8 cellular contexts compared by ENCODE assay signal in the genomic region with DNA sequence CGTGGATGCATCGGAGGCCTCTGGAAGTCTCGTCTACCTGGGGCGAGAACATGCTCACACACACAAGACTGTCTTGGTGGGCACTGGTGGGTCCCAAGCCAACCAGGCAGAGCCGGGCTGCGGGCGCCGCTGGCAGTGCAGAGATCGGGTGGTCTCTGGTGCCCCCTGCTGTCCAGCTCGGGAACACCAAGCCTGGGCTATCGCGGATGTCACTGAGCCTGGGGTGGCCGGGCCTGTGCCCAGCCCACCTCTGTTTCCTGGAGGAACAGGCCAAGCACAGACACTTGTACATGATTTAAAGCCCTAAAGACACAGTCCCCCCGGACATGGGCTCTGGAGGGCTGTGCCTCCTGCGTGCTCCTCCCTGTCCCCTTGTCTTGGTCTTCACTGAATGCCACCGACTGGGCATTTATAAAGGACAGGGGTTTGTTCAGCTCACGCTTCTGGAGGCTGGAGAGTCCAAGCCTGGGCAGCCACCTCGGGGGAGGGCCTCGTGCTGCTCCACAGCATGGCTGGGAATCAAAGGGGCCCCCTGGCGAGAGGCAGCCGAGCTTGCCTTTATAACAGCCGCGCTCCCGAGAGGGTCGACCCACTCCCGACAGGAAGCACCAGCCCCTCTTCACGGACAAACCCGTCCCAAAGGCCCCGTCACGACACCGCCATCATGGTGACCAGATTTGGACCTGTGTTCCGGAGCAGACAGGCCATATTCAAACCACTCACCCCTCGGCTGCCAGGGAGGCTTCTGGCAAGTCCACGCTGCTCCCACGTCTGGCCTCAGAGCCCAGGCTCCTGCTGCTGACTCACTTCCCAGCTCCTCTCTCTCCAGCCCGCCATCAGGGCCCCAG. TPM values are rescaled to one million over a fixed set of nuclear protein-coding genes. Genes with fewer than 3 reads are reported as not detected.
DNase-seq lines count a peak whose midpoint lies in the region; ATAC-seq, FAIRE-seq and TF ChIP-seq lines count a peak whose summit lies in the region.

No MANE protein-coding gene starts in this region.

- no peak overlapping the region for H3K27ac ChIP-seq in SJSA1
- no peak overlapping the region for H3K27ac ChIP-seq in gastroesophageal sphincter
- H3K27ac ChIP-seq in pancreas = no peak overlapping the region
- H3K27ac ChIP-seq in transverse colon = no peak overlapping the region

- FAIRE-seq in pancreas (lab: Jason Lieb, UNC) = no peak

- 47% methylated on average over 7 of the region's 36 CpGs; no CpG with 5 or more reads in 1 of the 2 donors for WGBS in gastroesophageal sphincter (ENCODE audit: low coverage in 1 of 2), 2 donors
- 28 to 37% methylated on average over 34 to 36 of the region's 36 CpGs for WGBS in pancreas, 2 donors
- 48% methylated on average over 28 of the region's 36 CpGs; no CpG with 5 or more reads in 1 of the 2 donors for WGBS in transverse colon (ENCODE audit: low coverage in 1 of 2), 2 donors

- intact Hi-C loops in pancreas (cut with DNase I) (loop anchor here in 2 of 3 donors (2.0 to 10.0 kb wide), 3 partner anchors 79 to 1109 kb away; no protein-coding TSS in a partner anchor), transverse colon (cut with DNase I; ENCODE audit: low total_unique reads) (loop anchor here (5.0 to 10.0 kb wide), 2 partner anchors 82 to 1109 kb away; no protein-coding TSS in a partner anchor)

- peaks cover 17% of the 10 kb centered on the region; the same call in 1 of the 2 replicates for H3K27me3 ChIP-seq in SJSA1 (replicated peaks)
- H3K27me3 ChIP-seq in gastroesophageal sphincter = peaks cover 54% of the 10 kb centered on the region
- H3K27me3 ChIP-seq in pancreas = no peaks in the 10 kb centered on the region
- H3K27me3 ChIP-seq in transverse colon = no peaks in the 10 kb centered on the region

- DNase-seq in NCI-H2081 (lab: John Stamatoyannopoulos, UW) = peak; percentile 22 to 65
- no peak for DNase-seq in NCI-H2081 treated with DMSO at 0.1 percent for 48 hours (lab: John Stamatoyannopoulos, UW)
- peak; percentile 88 for DNase-seq in HuH-7 (ENCODE audit: low spot score)
- peak; percentile 52 to 71 for DNase-seq in SJSA1 (ENCODE audit: low read depth in 1 of 2, low spot score in 2 of 2)
- peak; percentile 83 for DNase-seq in activated gamma-delta T cell treated with Interleukin-2 at 50 U/mL for 16 hours
- DNase-seq in pancreas = peak; percentile 44 to 93 (median 79)
- peak; percentile 77 for DNase-seq in transverse colon

- no peaks in the 10 kb centered on the region for H3K9me3 ChIP-seq in SJSA1 (replicated peaks)
- H3K9me3 ChIP-seq in gastroesophageal sphincter = no peaks in the 10 kb centered on the region
- no peaks in the 10 kb centered on the region for H3K9me3 ChIP-seq in pancreas
- H3K9me3 ChIP-seq in transverse colon = no peaks in the 10 kb centered on the region

- H3K4me3 ChIP-seq in SJSA1 (no peak overlapping the region), gastroesophageal sphincter (no peak overlapping the region), pancreas (no peak overlapping the region), transverse colon (no peak overlapping the region)

- TF ChIP-seq EP300 in gastroesophageal sphincter (IDR thresholded peaks at IDR 0.05) (no peak), transverse colon (IDR thresholded peaks at IDR 0.05; ENCODE audit: low read depth) (no peak)

- TF ChIP-seq POLR2A in gastroesophageal sphincter (IDR thresholded peaks at IDR 0.05) (no peak), transverse colon (IDR thresholded peaks at IDR 0.05) (no peak)

- H3K4me1 ChIP-seq in SJSA1 (replicated peaks) = 0 out of 2 replicates have a peak, but pooled peaks cover 6% of the 10 kb centered on the region
- H3K4me1 ChIP-seq in gastroesophageal sphincter = peaks cover 0 to 8% (median 0%) of the 10 kb centered on the region in 3 donors
- no peaks in the 10 kb centered on the region for H3K4me1 ChIP-seq in pancreas
- peaks cover 0 to 3% (median 0%) of the 10 kb centered on the region in 4 donors for H3K4me1 ChIP-seq in transverse colon

- in situ Hi-C loops in transverse colon (cut with MboI; ENCODE audit: low pct_ligation_motif_present in 1 of 4, low pct_unique_long_range_greater_than_20kb in 1 of 4, low sequenced_read_pairs in 3 of 4) = loop anchor here in 1 of 4 donors (5.0 kb wide), 1 partner anchor 87 kb away; no protein-coding TSS in a partner anchor

- ATAC-seq in gastroesophageal sphincter (peak; percentile 79), pancreas (peak; percentile 71 to 98 (median 94))

- TF ChIP-seq CTCF in gastroesophageal sphincter (IDR thresholded peaks at IDR 0.05) (peak in 3 of 4 experiments; percentile 90 to 96 (median 92)), pancreas (IDR thresholded peaks at IDR 0.05) (peak; percentile 87 to 95 (median 90)), transverse colon (IDR thresholded peaks at IDR 0.05) (peak; percentile 88 to 96 (median 93))

- H3K36me3 ChIP-seq in SJSA1 (no peaks in the 10 kb centered on the region), gastroesophageal sphincter (no peaks in the 10 kb centered on the region), pancreas (no peaks in the 10 kb centered on the region), transverse colon (no peaks in the 10 kb centered on the region)

RNA-seq across cellular contexts. Expression of a gene that starts 3.6 kb away (rescaled TPM):
- total RNA-seq in SJSA1 (2014; rRNA removed; shearing (Covaris generic)) = not detected in 2 replicates
- total RNA-seq in gastroesophageal sphincter (not detected), pancreas (not detected), transverse colon (not detected)
- polyA plus RNA-seq in pancreas = not detected

RNA-seq across cellular contexts. Expression of a gene that starts 7.9 kb away (rescaled TPM):
- total RNA-seq in SJSA1 (2014; rRNA removed; shearing (Covaris generic)) = 176 and 408 TPM in 2 replicates
- total RNA-seq in gastroesophageal sphincter (100 to 1,000 TPM; 151 to 252 (median 169) TPM), pancreas (10 to 100 TPM; 52.8 to 64.3 (median 56.1) TPM), transverse colon (100 to 1,000 TPM in 1 of 4 donors, 10 to 100 TPM in 3; 13.1 to 124 (median 72.1) TPM)
- 100 to 1,000 TPM; 199 to 210 TPM for polyA plus RNA-seq in pancreas
